1 cellular context compared by ENCODE assay signal in genomic region chr15:50908209-50909043, GRCh38.
A peak's percentile ranks its signal among the peaks of the same experiment; 100 is the strongest.
TF ChIP-seq lines count a peak whose summit lies in the region.

Gene AP4E1, plus strand, starts transcription at chr15:50908683. Its CDS starts 96 bp downstream, at chr15:50908779.

TF ChIP-seq in K562, 482 proteins besides CTCF, POLR2A, EP300 and RAD21 (continued from another document and continues in another):
- TF ChIP-seq, protein P1, sequence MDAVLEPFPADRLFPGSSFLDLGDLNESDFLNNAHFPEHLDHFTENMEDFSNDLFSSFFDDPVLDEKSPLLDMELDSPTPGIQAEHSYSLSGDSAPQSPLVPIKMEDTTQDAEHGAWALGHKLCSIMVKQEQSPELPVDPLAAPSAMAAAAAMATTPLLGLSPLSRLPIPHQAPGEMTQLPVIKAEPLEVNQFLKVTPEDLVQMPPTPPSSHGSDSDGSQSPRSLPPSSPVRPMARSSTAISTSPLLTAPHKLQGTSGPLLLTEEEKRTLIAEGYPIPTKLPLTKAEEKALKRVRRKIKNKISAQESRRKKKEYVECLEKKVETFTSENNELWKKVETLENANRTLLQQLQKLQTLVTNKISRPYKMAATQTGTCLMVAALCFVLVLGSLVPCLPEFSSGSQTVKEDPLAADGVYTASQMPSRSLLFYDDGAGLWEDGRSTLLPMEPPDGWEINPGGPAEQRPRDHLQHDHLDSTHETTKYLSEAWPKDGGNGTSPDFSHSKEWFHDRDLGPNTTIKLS (IDR thresholded peaks at IDR 0.05; ENCODE audit: borderline replicate concordance, low read depth): peak; percentile 46; the same call in 1 of the 2 replicates
- TF ChIP-seq HDAC1 (IDR thresholded peaks at IDR 0.05) (peak in 1 of 2 experiments; percentile 35; a peak in 1 of 4 replicates), EGR1 (conservative IDR thresholded peaks at IDR 0.05) (peak; percentile 90), SAFB (IDR thresholded peaks at IDR 0.05; ENCODE audit: borderline replicate concordance, low read depth, low read length) (peak; percentile 98), CHD1 (IDR thresholded peaks at IDR 0.05; ENCODE audit: low read length) (no peak), CREBBP (IDR thresholded peaks at IDR 0.05; ENCODE audit: low read depth, low read length) (no peak), TEAD4 (IDR thresholded peaks at IDR 0.05; ENCODE audit: low read length) (peak; percentile 46; the same call in 1 of the 2 replicates), TEAD4 (CRISPR knock-in tag; IDR thresholded peaks at IDR 0.05; ENCODE audit: borderline replicate concordance) (no peak), ZNF445 (CRISPR knock-in tag; IDR thresholded peaks at IDR 0.05; ENCODE audit: low read depth) (no peak), SAP30 (IDR thresholded peaks at IDR 0.05; ENCODE audit: borderline replicate concordance, insufficient read depth, low read depth, low read length, poor library complexity, severe bottlenecking) (peak; percentile 67), TOE1 (IDR thresholded peaks at IDR 0.05; ENCODE audit: borderline replicate concordance) (peak; percentile 68), TOE1 (CRISPR knock-in tag; IDR thresholded peaks at IDR 0.05; ENCODE audit: borderline replicate concordance, low read depth) (no peak), ELF4 (CRISPR knock-in tag; IDR thresholded peaks at IDR 0.05) (no peak), KDM5B (IDR thresholded peaks at IDR 0.05; ENCODE audit: insufficient replicate concordance, low read depth, low read length) (no peak), ZNF699 (CRISPR knock-in tag; IDR thresholded peaks at IDR 0.05; ENCODE audit: insufficient replicate concordance) (no peak), ZBTB7A (IDR thresholded peaks at IDR 0.05; ENCODE audit: borderline replicate concordance, control insufficient read depth, low read depth, low read length) (peak; percentile 44; the same call in 1 of the 2 replicates), HMGXB4 (CRISPR knock-in tag; IDR thresholded peaks at IDR 0.05) (peak; percentile 78; the same call in 1 of the 2 replicates), TFAM (CRISPR knock-in tag; conservative IDR thresholded peaks at IDR 0.05) (no peak), PRMT5 (CRISPR knock-in tag; IDR thresholded peaks at IDR 0.05) (no peak), HIVEP1 (CRISPR knock-in tag; IDR thresholded peaks at IDR 0.05) (no peak), HSF4 (CRISPR knock-in tag; IDR thresholded peaks at IDR 0.05; ENCODE audit: borderline replicate concordance) (no peak), ZNF133 (CRISPR knock-in tag; IDR thresholded peaks at IDR 0.05) (no peak), MCM7 (IDR thresholded peaks at IDR 0.05) (no peak), ZBTB8A (IDR thresholded peaks at IDR 0.05; ENCODE audit: partially characterized antibody) (no peak), CREB3 (tag; conservative IDR thresholded peaks at IDR 0.05; ENCODE audit: low read depth) (no peak), PHB2 (IDR thresholded peaks at IDR 0.05; ENCODE audit: low read depth) (no peak), RFX5 (IDR thresholded peaks at IDR 0.05; ENCODE audit: low read depth, low read length) (no peak), KAT7 (CRISPR knock-in tag; IDR thresholded peaks at IDR 0.05; ENCODE audit: borderline replicate concordance) (no peak), BCOR (IDR thresholded peaks at IDR 0.05) (no peak), ZSCAN32 (CRISPR knock-in tag; IDR thresholded peaks at IDR 0.05) (no peak), HINFP (tag; conservative IDR thresholded peaks at IDR 0.05; ENCODE audit: low read depth) (no peak), NFIX (CRISPR knock-in tag; IDR thresholded peaks at IDR 0.05; ENCODE audit: low read depth) (no peak), ZNF274 (IDR thresholded peaks at IDR 0.05; ENCODE audit: borderline replicate concordance, low read depth, low read length) (no peak), HNRNPUL1 (IDR thresholded peaks at IDR 0.05; ENCODE audit: low read length) (no peak), LCOR (CRISPR knock-in tag; IDR thresholded peaks at IDR 0.05) (peak; percentile 74), PURB (CRISPR knock-in tag; IDR thresholded peaks at IDR 0.05; ENCODE audit: low read depth) (no peak), ZNF143 (CRISPR knock-in tag; IDR thresholded peaks at IDR 0.05) (no peak), ZBTB49 (CRISPR knock-in tag; IDR thresholded peaks at IDR 0.05; ENCODE audit: borderline replicate concordance) (no peak), PHF8 (IDR thresholded peaks at IDR 0.05; ENCODE audit: borderline replicate concordance, low read length) (peak; percentile 83), ZNF408 (CRISPR knock-in tag; IDR thresholded peaks at IDR 0.05; ENCODE audit: low read depth) (no peak), U2AF1 (optimal IDR thresholded peaks at IDR 0.05; ENCODE audit: low read depth, low read length) (peak; percentile 21), GMEB1 (CRISPR knock-in tag; IDR thresholded peaks at IDR 0.05) (0 out of 2 replicates have a peak, but pooled peaks have one; percentile 41), RFX7 (CRISPR knock-in tag; IDR thresholded peaks at IDR 0.05) (no peak), HNRNPH1 (optimal IDR thresholded peaks at IDR 0.05; ENCODE audit: low read depth, low read length) (no peak)
- TF ChIP-seq, protein P2, sequence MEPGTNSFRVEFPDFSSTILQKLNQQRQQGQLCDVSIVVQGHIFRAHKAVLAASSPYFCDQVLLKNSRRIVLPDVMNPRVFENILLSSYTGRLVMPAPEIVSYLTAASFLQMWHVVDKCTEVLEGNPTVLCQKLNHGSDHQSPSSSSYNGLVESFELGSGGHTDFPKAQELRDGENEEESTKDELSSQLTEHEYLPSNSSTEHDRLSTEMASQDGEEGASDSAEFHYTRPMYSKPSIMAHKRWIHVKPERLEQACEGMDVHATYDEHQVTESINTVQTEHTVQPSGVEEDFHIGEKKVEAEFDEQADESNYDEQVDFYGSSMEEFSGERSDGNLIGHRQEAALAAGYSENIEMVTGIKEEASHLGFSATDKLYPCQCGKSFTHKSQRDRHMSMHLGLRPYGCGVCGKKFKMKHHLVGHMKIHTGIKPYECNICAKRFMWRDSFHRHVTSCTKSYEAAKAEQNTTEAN (CRISPR knock-in tag; IDR thresholded peaks at IDR 0.05): no peak
- TF ChIP-seq, protein P3, sequence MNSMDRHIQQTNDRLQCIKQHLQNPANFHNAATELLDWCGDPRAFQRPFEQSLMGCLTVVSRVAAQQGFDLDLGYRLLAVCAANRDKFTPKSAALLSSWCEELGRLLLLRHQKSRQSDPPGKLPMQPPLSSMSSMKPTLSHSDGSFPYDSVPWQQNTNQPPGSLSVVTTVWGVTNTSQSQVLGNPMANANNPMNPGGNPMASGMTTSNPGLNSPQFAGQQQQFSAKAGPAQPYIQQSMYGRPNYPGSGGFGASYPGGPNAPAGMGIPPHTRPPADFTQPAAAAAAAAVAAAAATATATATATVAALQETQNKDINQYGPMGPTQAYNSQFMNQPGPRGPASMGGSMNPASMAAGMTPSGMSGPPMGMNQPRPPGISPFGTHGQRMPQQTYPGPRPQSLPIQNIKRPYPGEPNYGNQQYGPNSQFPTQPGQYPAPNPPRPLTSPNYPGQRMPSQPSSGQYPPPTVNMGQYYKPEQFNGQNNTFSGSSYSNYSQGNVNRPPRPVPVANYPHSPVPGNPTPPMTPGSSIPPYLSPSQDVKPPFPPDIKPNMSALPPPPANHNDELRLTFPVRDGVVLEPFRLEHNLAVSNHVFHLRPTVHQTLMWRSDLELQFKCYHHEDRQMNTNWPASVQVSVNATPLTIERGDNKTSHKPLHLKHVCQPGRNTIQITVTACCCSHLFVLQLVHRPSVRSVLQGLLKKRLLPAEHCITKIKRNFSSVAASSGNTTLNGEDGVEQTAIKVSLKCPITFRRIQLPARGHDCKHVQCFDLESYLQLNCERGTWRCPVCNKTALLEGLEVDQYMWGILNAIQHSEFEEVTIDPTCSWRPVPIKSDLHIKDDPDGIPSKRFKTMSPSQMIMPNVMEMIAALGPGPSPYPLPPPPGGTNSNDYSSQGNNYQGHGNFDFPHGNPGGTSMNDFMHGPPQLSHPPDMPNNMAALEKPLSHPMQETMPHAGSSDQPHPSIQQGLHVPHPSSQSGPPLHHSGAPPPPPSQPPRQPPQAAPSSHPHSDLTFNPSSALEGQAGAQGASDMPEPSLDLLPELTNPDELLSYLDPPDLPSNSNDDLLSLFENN (IDR thresholded peaks at IDR 0.05; ENCODE audit: low read depth in 2 of 2, low read length in 2 of 2): no peak
- TF ChIP-seq, protein P4, sequence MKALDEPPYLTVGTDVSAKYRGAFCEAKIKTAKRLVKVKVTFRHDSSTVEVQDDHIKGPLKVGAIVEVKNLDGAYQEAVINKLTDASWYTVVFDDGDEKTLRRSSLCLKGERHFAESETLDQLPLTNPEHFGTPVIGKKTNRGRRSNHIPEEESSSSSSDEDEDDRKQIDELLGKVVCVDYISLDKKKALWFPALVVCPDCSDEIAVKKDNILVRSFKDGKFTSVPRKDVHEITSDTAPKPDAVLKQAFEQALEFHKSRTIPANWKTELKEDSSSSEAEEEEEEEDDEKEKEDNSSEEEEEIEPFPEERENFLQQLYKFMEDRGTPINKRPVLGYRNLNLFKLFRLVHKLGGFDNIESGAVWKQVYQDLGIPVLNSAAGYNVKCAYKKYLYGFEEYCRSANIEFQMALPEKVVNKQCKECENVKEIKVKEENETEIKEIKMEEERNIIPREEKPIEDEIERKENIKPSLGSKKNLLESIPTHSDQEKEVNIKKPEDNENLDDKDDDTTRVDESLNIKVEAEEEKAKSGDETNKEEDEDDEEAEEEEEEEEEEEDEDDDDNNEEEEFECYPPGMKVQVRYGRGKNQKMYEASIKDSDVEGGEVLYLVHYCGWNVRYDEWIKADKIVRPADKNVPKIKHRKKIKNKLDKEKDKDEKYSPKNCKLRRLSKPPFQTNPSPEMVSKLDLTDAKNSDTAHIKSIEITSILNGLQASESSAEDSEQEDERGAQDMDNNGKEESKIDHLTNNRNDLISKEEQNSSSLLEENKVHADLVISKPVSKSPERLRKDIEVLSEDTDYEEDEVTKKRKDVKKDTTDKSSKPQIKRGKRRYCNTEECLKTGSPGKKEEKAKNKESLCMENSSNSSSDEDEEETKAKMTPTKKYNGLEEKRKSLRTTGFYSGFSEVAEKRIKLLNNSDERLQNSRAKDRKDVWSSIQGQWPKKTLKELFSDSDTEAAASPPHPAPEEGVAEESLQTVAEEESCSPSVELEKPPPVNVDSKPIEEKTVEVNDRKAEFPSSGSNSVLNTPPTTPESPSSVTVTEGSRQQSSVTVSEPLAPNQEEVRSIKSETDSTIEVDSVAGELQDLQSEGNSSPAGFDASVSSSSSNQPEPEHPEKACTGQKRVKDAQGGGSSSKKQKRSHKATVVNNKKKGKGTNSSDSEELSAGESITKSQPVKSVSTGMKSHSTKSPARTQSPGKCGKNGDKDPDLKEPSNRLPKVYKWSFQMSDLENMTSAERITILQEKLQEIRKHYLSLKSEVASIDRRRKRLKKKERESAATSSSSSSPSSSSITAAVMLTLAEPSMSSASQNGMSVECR (CRISPR knock-in tag; IDR thresholded peaks at IDR 0.05): no peak
